Comparison of ENCODE assay signal across 12 cellular contexts in genomic region chr2:158993721-158994587, GRCh38. TPM values are rescaled to one million over a fixed set of nuclear protein-coding genes. Genes with fewer than 3 reads are reported as not detected.
DNase-seq lines count a peak whose midpoint lies in the region; ATAC-seq and TF ChIP-seq lines count a peak whose summit lies in the region.
"Had no signal": no experiment of that assay in that cellular context is flagged by ENCODE, and none has a peak within 500 bp of the region (broad histone marks: within the 10 kb centered on the region; RNA-seq: fewer than 3 reads in every experiment).

No MANE protein-coding gene starts in this region.

- H3K9ac ChIP-seq in endodermal cell (ENCODE audit: extremely low read depth, low read length, poor library complexity, severe bottlenecking), result no peak overlapping the region

- H3K4me1 Mint-ChIP-seq in endodermal cell, result peaks cover 38% of the 10 kb centered on the region
- H3K4me1 Mint-ChIP-seq in activated CD8-positive, alpha-beta memory T cell treated with anti-CD3 and anti-CD28 coated beads, Interleukin-2, amount 10 ng/mL, durations not matched to agents 7 days and 5 days, result no peaks in the 10 kb centered on the region

- peak overlapping the region; percentile 69 for H3K27ac ChIP-seq in left ventricle myocardium inferior (replicated peaks)
- H3K27ac ChIP-seq in right cardiac atrium (ENCODE audit: low read length), result no peak overlapping the region
- H3K27ac ChIP-seq in endodermal cell (ENCODE audit: low read depth, low read length), result no peak overlapping the region
- peak overlapping the region; percentile 48 for H3K27ac ChIP-seq in osteoblast (ENCODE audit: low read depth, low read length)
- H3K27ac ChIP-seq in SJCRH30, result no peak overlapping the region
- H3K27ac ChIP-seq: RWPE1 had no signal

- CTCF ChIA-PET in activated CD8-positive, alpha-beta memory T cell treated with anti-CD3 and anti-CD28 coated beads, Interleukin-2, amount 10 ng/mL, durations not matched to agents 7 days and 5 days (lab: Charles Lee), result no interaction called here

- intact Hi-C loops in left ventricle myocardium inferior (cut with micrococcal nuclease) (loop anchor here (10.0 kb wide), 1 partner anchor 101 kb away; no protein-coding TSS in a partner anchor), right cardiac atrium (cut with DNase I) (no loop called here)

- H3K9me3 ChIP-seq in left ventricle myocardium inferior (replicated peaks) (no peaks in the 10 kb centered on the region), right cardiac atrium (ENCODE audit: control insufficient read depth, low read length) (no peaks in the 10 kb centered on the region), endodermal cell (ENCODE audit: control insufficient read depth, low read length) (no peaks in the 10 kb centered on the region), osteoblast (ENCODE audit: low read depth, low read length) (no peaks in the 10 kb centered on the region), SJCRH30 (replicated peaks) (no peaks in the 10 kb centered on the region)

- TF ChIP-seq CTCF in left ventricle myocardium inferior (IDR thresholded peaks at IDR 0.05; ENCODE audit: borderline replicate concordance) (no peak), endodermal cell (conservative IDR thresholded peaks at IDR 0.05) (no peak), osteoblast (IDR thresholded peaks at IDR 0.05; ENCODE audit: extremely low read depth, low read depth, low read length) (no peak)

- H3K79me2 ChIP-seq in osteoblast (ENCODE audit: insufficient read depth, low read length), result peaks cover 53% of the 10 kb centered on the region

- peaks cover 11% of the 10 kb centered on the region for H3K27me3 Mint-ChIP-seq in endodermal cell (ENCODE audit: insufficient read depth)
- H3K27me3 Mint-ChIP-seq in activated CD8-positive, alpha-beta memory T cell treated with anti-CD3 and anti-CD28 coated beads, Interleukin-2, amount 10 ng/mL, durations not matched to agents 7 days and 5 days, result peaks cover 10% of the 10 kb centered on the region

- DNase-seq in left ventricle myocardium inferior, result no peak
- DNase-seq in right cardiac atrium, result no peak
- DNase-seq in NCI-H226, result peak; percentile 49
- DNase-seq in endodermal cell, result no peak
- no peak for DNase-seq in osteoblast (ENCODE audit: insufficient read length, low spot score, missing footprints)
- DNase-seq in D341Med (ENCODE audit: low spot score), result no peak
- no peak for DNase-seq in activated CD8-positive, alpha-beta memory T cell treated with anti-CD3 and anti-CD28 coated beads, Interleukin-2, amount 10 ng/mL, durations not matched to agents 7 days and 5 days
- DNase-seq in SJCRH30, result no peak
- DNase-seq: AML-193, T-cell had no signal

- H3K4me3 ChIP-seq in left ventricle myocardium inferior, result no peak overlapping the region
- H3K4me3 ChIP-seq in right cardiac atrium (ENCODE audit: low read length), result no peak overlapping the region
- H3K4me3 ChIP-seq in endodermal cell (ENCODE audit: low read length), result peak overlapping the region; percentile 65
- no peak overlapping the region for H3K4me3 ChIP-seq in osteoblast (ENCODE audit: insufficient read depth, low read length)
- no peak overlapping the region for H3K4me3 ChIP-seq in SJCRH30
- H3K4me3 ChIP-seq: GM12878 had no signal

- H3K27me3 ChIP-seq in left ventricle myocardium inferior (ENCODE audit: low read depth) (no peaks in the 10 kb centered on the region), right cardiac atrium (ENCODE audit: control insufficient read depth, insufficient read depth) (no peaks in the 10 kb centered on the region), endodermal cell (ENCODE audit: control insufficient read depth, insufficient read depth, low read length, poor library complexity, severe bottlenecking) (no peaks in the 10 kb centered on the region), osteoblast (ENCODE audit: insufficient read depth, low read length) (no peaks in the 10 kb centered on the region), SJCRH30 (no peaks in the 10 kb centered on the region)

- no peak overlapping the region for H2AFZ ChIP-seq in osteoblast (ENCODE audit: low read length)

- H3K36me3 ChIP-seq in left ventricle myocardium inferior (no peaks in the 10 kb centered on the region), endodermal cell (ENCODE audit: control insufficient read depth, insufficient read depth, low read length) (peaks cover 11% of the 10 kb centered on the region), osteoblast (ENCODE audit: insufficient read depth, low read length) (no peaks in the 10 kb centered on the region), SJCRH30 (no peaks in the 10 kb centered on the region)

- H3K4me2 ChIP-seq in osteoblast (ENCODE audit: insufficient read depth, low read length), result peak overlapping the region; percentile 56

- H3K27ac Mint-ChIP-seq in endodermal cell, result no peak overlapping the region
- H3K27ac Mint-ChIP-seq in activated CD8-positive, alpha-beta memory T cell treated with anti-CD3 and anti-CD28 coated beads, Interleukin-2, amount 10 ng/mL, durations not matched to agents 7 days and 5 days, result no peak overlapping the region
- H3K27ac Mint-ChIP-seq: T-cell had no signal

- ATAC-seq in right cardiac atrium, result no peak
- no peak for ATAC-seq in activated CD8-positive, alpha-beta memory T cell treated with anti-CD3 and anti-CD28 coated beads, Interleukin-2, amount 10 ng/mL, durations not matched to agents 7 days and 5 days
- ATAC-seq: T-cell had no signal

- 73% methylated on average over 4 of the region's 4 CpGs for WGBS in right cardiac atrium
- 71 to 93% methylated on average over 1 to 4 of the region's 4 CpGs for WGBS in endodermal cell (ENCODE audit: insufficient coverage in 1 of 2, insufficient read length in 1 of 2), 2 experiments

- H3K36me3 Mint-ChIP-seq in endodermal cell (ENCODE audit: low read depth), result no peaks in the 10 kb centered on the region
- no peaks in the 10 kb centered on the region for H3K36me3 Mint-ChIP-seq in activated CD8-positive, alpha-beta memory T cell treated with anti-CD3 and anti-CD28 coated beads, Interleukin-2, amount 10 ng/mL, durations not matched to agents 7 days and 5 days
- H3K36me3 Mint-ChIP-seq: T-cell had no signal

- H3K4me1 ChIP-seq in left ventricle myocardium inferior (peaks cover 87% of the 10 kb centered on the region), right cardiac atrium (ENCODE audit: control insufficient read depth, insufficient read depth, low read length) (peaks cover 15% of the 10 kb centered on the region), endodermal cell (ENCODE audit: control insufficient read depth, insufficient read depth, low read length) (peaks cover 35% of the 10 kb centered on the region), osteoblast (ENCODE audit: insufficient read depth, low read length) (peaks cover 53% of the 10 kb centered on the region), SJCRH30 (peaks cover 4% of the 10 kb centered on the region)

- H3K9me3 Mint-ChIP-seq in endodermal cell, result no peaks in the 10 kb centered on the region
- no peaks in the 10 kb centered on the region for H3K9me3 Mint-ChIP-seq in activated CD8-positive, alpha-beta memory T cell treated with anti-CD3 and anti-CD28 coated beads, Interleukin-2, amount 10 ng/mL, durations not matched to agents 7 days and 5 days (ENCODE audit: low read depth)
- H3K9me3 Mint-ChIP-seq: T-cell had no signal

- H3K4me3 Mint-ChIP-seq in endodermal cell, result no peak overlapping the region
- no peak overlapping the region for H3K4me3 Mint-ChIP-seq in activated CD8-positive, alpha-beta memory T cell treated with anti-CD3 and anti-CD28 coated beads, Interleukin-2, amount 10 ng/mL, durations not matched to agents 7 days and 5 days
- H3K4me3 Mint-ChIP-seq: T-cell had no signal

- peaks cover under 1% of the 10 kb centered on the region for H4K20me1 ChIP-seq in osteoblast (ENCODE audit: insufficient read depth, low read length)

RNA-seq across cellular contexts. Expression of gene TANC1, which starts 25.5 kb away (rescaled TPM):
- total RNA-seq in left ventricle myocardium inferior (59.7 TPM), right cardiac atrium (10 to 100 TPM; 44.2 to 75.8 (median 51.1) TPM), endodermal cell (1 to 10 TPM; 2.9 to 9.5 TPM), osteoblast (33.9 and 34.7 TPM in 2 replicates)
- polyA plus RNA-seq in right cardiac atrium, result 22.8 TPM
- polyA plus RNA-seq in endodermal cell (2013, experiment 1 of 2), result 15.0 TPM
- polyA plus RNA-seq in endodermal cell (2013, experiment 2 of 2), result 15.6 TPM
- total RNA-seq in activated CD8-positive, alpha-beta memory T cell treated with anti-CD3 and anti-CD28 coated beads, Interleukin-2, amount 10 ng/mL, durations not matched to agents 7 days and 5 days, result under 1 TPM; 0.16 to 0.20 TPM
- total RNA-seq in SJCRH30 (2014; rRNA removed; shearing (Covaris generic)), result 13.5 and 15.1 TPM in 2 replicates

Comparison
In these comparisons a context has a peak if more than half of its experiments do, and no peak if none do; other contexts are left out.
1. H3K27ac ChIP-seq: peak in left ventricle myocardium inferior (single experiment) and osteoblast (single experiment); none in right cardiac atrium (single experiment), endodermal cell (single experiment) and SJCRH30 (single experiment).